ENCODE assay signal across 15 cellular contexts in the genomic region with DNA sequence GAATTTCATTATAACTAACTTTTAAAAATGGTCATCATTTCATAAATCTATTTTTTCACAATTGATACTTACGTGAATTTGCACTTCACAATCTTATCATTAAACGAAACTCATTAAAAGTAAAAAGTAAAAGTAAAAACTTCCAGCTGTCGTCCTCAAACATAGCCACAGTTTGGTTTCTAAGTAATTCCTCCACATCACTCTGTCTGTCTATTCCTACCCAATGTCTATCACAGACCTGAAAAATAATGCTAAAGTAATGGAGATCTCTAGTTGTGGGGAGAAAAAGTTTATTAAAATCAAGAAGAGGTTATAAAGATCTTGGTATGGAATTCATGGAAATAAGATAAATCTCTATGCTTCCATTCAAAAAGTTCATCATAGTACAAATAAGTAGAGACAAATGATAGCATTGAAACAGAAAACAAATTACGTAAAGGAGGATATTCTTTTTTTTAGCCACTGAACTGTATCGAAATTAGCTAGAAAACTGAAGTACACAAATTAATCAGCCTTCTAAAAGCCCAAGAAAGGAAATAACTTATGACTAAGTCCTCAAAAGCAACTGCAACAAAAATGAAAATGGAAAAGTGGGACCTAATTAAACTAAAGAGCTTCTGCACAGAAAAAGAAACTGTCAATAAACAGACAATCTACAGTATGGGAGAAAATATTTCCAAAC.
A peak's percentile ranks its signal among the peaks of the same experiment; 100 is the strongest.
DNase-seq lines count a peak whose midpoint lies in the region; ATAC-seq and TF ChIP-seq lines count a peak whose summit lies in the region.
"Had no signal": no experiment of that assay in that cellular context is flagged by ENCODE, and none has a peak within 500 bp of the region (broad histone marks: within the 10 kb centered on the region; RNA-seq: fewer than 3 reads in every experiment).

No MANE protein-coding gene starts in this region.

- TF ChIP-seq CTCF in CD4-positive, alpha-beta T cell (IDR thresholded peaks at IDR 0.05) = no peak
- no peak for TF ChIP-seq CTCF in right atrium auricular region (IDR thresholded peaks at IDR 0.05)
- TF ChIP-seq CTCF in A673 (conservative IDR thresholded peaks at IDR 0.05; ENCODE audit: low read depth, low read length) = no peak

- ATAC-seq in CD4-positive, alpha-beta T cell (ENCODE audit: poor library complexity) = peak; percentile 25
- peak; percentile 64 for ATAC-seq in GM18519 (IDR thresholded peaks at IDR 0.05; ENCODE audit: low FRiP score, unreplicated experiment)
- ATAC-seq in HG03060 (IDR thresholded peaks at IDR 0.05; ENCODE audit: low read depth, unreplicated experiment) = peak; percentile 60
- ATAC-seq: left cardiac atrium, right lobe of liver had no signal

- H3K27ac ChIP-seq in CD4-positive, alpha-beta T cell (ENCODE audit: low read depth, low read length) = no peak overlapping the region
- no peak overlapping the region for H3K27ac ChIP-seq in right atrium auricular region
- no peak overlapping the region for H3K27ac ChIP-seq in A673 (ENCODE audit: low read depth, low read length, poor library complexity, severe bottlenecking)
- H3K27ac ChIP-seq: right lobe of liver had no signal

- peak overlapping the region; percentile 56 for H3K4me3 Mint-ChIP-seq in CD4-positive, alpha-beta T cell
- peak overlapping the region; percentile 53 for H3K4me3 Mint-ChIP-seq in activated T-helper 1 cell treated with anti-CD3 and anti-CD28 coated beads, Interleukin-12 subunit alpha, Interleukin-12 subunit beta, Interleukin-2, Interleukin-4 antibody, amounts not matched to agents 30 ng/mL and 10 ng/mL and 1 ng/mL, durations not matched to agents 14 hours and 24 hours and 36 hours

- no TSS peak for BruUV-seq in A673 (replicated peaks; lab: Mats Ljungman, UMichigan)

- H3K27me3 ChIP-seq in CD4-positive, alpha-beta T cell (ENCODE audit: control insufficient read depth, insufficient read depth, low read length) = no peaks in the 10 kb centered on the region
- H3K27me3 ChIP-seq in right atrium auricular region (no peaks in the 10 kb centered on the region), A673 (replicated peaks; ENCODE audit: insufficient read depth, low read depth, low read length, poor library complexity) (no peaks in the 10 kb centered on the region)
- H3K27me3 ChIP-seq: right lobe of liver had no signal

- peaks cover 66% of the 10 kb centered on the region for H3K4me1 Mint-ChIP-seq in CD4-positive, alpha-beta T cell (ENCODE audit: low read depth)
- H3K4me1 Mint-ChIP-seq in activated T-helper 1 cell treated with anti-CD3 and anti-CD28 coated beads, Interleukin-12 subunit alpha, Interleukin-12 subunit beta, Interleukin-2, Interleukin-4 antibody, amounts not matched to agents 30 ng/mL and 10 ng/mL and 1 ng/mL, durations not matched to agents 14 hours and 24 hours and 36 hours (ENCODE audit: low read depth) = peaks cover 51% of the 10 kb centered on the region

- H3K4me3 ChIP-seq in right atrium auricular region (no peak overlapping the region), A673 (ENCODE audit: low read depth, low read length, poor library complexity, severe bottlenecking) (no peak overlapping the region)
- H3K4me3 ChIP-seq: right lobe of liver had no signal

- no peak for DNase-seq in CD4-positive, alpha-beta T cell
- DNase-seq in activated T-helper 1 cell treated with anti-CD3 and anti-CD28 coated beads, Interleukin-12 subunit alpha, Interleukin-12 subunit beta, Interleukin-2, Interleukin-4 antibody, amounts not matched to agents 30 ng/mL and 10 ng/mL and 1 ng/mL, durations not matched to agents 14 hours and 24 hours and 36 hours (ENCODE audit: low spot score) = no peak
- DNase-seq in right atrium auricular region (ENCODE audit: low spot score) (no peak), NCI-H1417 (lab: John Stamatoyannopoulos, UW) (no peak), A673 (ENCODE audit: low spot score) (no peak), posterior cingulate gyrus (no peak)
- DNase-seq: activated CD4-positive, alpha-beta T cell treated with anti-CD3 and anti-CD28 coated beads for 48 hours; AML-193; erythroblast; left cardiac atrium; NCI-H446 treated with DMSO at 0.1 percent for 48 hours; right lobe of liver; stimulated activated CD4-positive, alpha-beta T cell treated with anti-CD3 and anti-CD28 coated beads, Interleukin-4, amount 100 ng/mL, for 1 hour had no signal

- intact Hi-C loops in CD4-positive, alpha-beta T cell (cut with DNase I, micrococcal nuclease) = no loop called here
- intact Hi-C loops in activated T-helper 1 cell treated with anti-CD3 and anti-CD28 coated beads, Interleukin-12 subunit alpha, Interleukin-12 subunit beta, Interleukin-2, Interleukin-4 antibody, amounts not matched to agents 30 ng/mL and 10 ng/mL and 1 ng/mL, durations not matched to agents 14 hours and 24 hours and 36 hours (cut with micrococcal nuclease) = loop anchor here (1.0 to 5.0 kb wide), 13 partner anchors 11 to 462 kb away; a partner anchor contains a TSS
- intact Hi-C loops in A673 (cut with micrococcal nuclease; ENCODE audit: unreplicated experiment) = no loop called here
- intact Hi-C loops in posterior cingulate gyrus (cut with DNase I) = no loop called here

- CTCF ChIA-PET in CD4-positive, alpha-beta T cell (lab: Charles Lee) = interaction anchor here (1.1 to 2.8 kb wide), 5 partner anchors 9 to 385 kb away, joined by 3 to 9 read pairs (median 4); no protein-coding TSS in a partner anchor
- CTCF ChIA-PET in A673 (lab: Charles Lee) = interaction anchor here (0.6 to 0.7 kb wide), 2 partner anchors 573 to 1552 kb away, joined by 3 to 5 read pairs; no protein-coding TSS in a partner anchor

- peak overlapping the region; percentile 73 for H3K27ac Mint-ChIP-seq in CD4-positive, alpha-beta T cell
- H3K27ac Mint-ChIP-seq in activated T-helper 1 cell treated with anti-CD3 and anti-CD28 coated beads, Interleukin-12 subunit alpha, Interleukin-12 subunit beta, Interleukin-2, Interleukin-4 antibody, amounts not matched to agents 30 ng/mL and 10 ng/mL and 1 ng/mL, durations not matched to agents 14 hours and 24 hours and 36 hours = peak overlapping the region; percentile 84

- H3K27me3 Mint-ChIP-seq in CD4-positive, alpha-beta T cell = no peaks in the 10 kb centered on the region
- no peaks in the 10 kb centered on the region for H3K27me3 Mint-ChIP-seq in activated T-helper 1 cell treated with anti-CD3 and anti-CD28 coated beads, Interleukin-12 subunit alpha, Interleukin-12 subunit beta, Interleukin-2, Interleukin-4 antibody, amounts not matched to agents 30 ng/mL and 10 ng/mL and 1 ng/mL, durations not matched to agents 14 hours and 24 hours and 36 hours (ENCODE audit: insufficient read depth)

- no peaks in the 10 kb centered on the region for H3K36me3 Mint-ChIP-seq in CD4-positive, alpha-beta T cell (ENCODE audit: low read depth)
- H3K36me3 Mint-ChIP-seq in activated T-helper 1 cell treated with anti-CD3 and anti-CD28 coated beads, Interleukin-12 subunit alpha, Interleukin-12 subunit beta, Interleukin-2, Interleukin-4 antibody, amounts not matched to agents 30 ng/mL and 10 ng/mL and 1 ng/mL, durations not matched to agents 14 hours and 24 hours and 36 hours (ENCODE audit: low read depth) = peaks cover 51% of the 10 kb centered on the region

- POLR2A ChIA-PET in CD4-positive, alpha-beta T cell (lab: Charles Lee) = interaction anchor here (0.7 to 2.7 kb wide), 5 partner anchors 10 to 364 kb away, joined by 3 to 14 read pairs (median 7); no protein-coding TSS in a partner anchor
- POLR2A ChIA-PET in A673 (lab: Charles Lee; ENCODE audit: low non-redundant PET) = no interaction called here

- H3K9me3 ChIP-seq in CD4-positive, alpha-beta T cell (ENCODE audit: control insufficient read depth, low read length) = no peaks in the 10 kb centered on the region
- no peaks in the 10 kb centered on the region for H3K9me3 ChIP-seq in right atrium auricular region
- H3K9me3 ChIP-seq in A673 (ENCODE audit: low read depth, low read length, poor library complexity, severe bottlenecking) = no peaks in the 10 kb centered on the region
- H3K9me3 ChIP-seq: right lobe of liver had no signal

- no peaks in the 10 kb centered on the region for H3K9me3 Mint-ChIP-seq in CD4-positive, alpha-beta T cell
- no peaks in the 10 kb centered on the region for H3K9me3 Mint-ChIP-seq in activated T-helper 1 cell treated with anti-CD3 and anti-CD28 coated beads, Interleukin-12 subunit alpha, Interleukin-12 subunit beta, Interleukin-2, Interleukin-4 antibody, amounts not matched to agents 30 ng/mL and 10 ng/mL and 1 ng/mL, durations not matched to agents 14 hours and 24 hours and 36 hours

- H3K4me1 ChIP-seq in right atrium auricular region = no peaks in the 10 kb centered on the region
- H3K4me1 ChIP-seq in A673 (ENCODE audit: insufficient read depth, low read length, poor library complexity, severe bottlenecking) = no peaks in the 10 kb centered on the region
- H3K4me1 ChIP-seq: right lobe of liver had no signal

- H3K36me3 ChIP-seq in right atrium auricular region = no peaks in the 10 kb centered on the region
- no peaks in the 10 kb centered on the region for H3K36me3 ChIP-seq in A673 (ENCODE audit: insufficient read depth, low read length, poor library complexity, severe bottlenecking)
- H3K36me3 ChIP-seq: right lobe of liver had no signal
